Comparison of ENCODE assay signal across 9 cellular contexts in the genomic region with DNA sequence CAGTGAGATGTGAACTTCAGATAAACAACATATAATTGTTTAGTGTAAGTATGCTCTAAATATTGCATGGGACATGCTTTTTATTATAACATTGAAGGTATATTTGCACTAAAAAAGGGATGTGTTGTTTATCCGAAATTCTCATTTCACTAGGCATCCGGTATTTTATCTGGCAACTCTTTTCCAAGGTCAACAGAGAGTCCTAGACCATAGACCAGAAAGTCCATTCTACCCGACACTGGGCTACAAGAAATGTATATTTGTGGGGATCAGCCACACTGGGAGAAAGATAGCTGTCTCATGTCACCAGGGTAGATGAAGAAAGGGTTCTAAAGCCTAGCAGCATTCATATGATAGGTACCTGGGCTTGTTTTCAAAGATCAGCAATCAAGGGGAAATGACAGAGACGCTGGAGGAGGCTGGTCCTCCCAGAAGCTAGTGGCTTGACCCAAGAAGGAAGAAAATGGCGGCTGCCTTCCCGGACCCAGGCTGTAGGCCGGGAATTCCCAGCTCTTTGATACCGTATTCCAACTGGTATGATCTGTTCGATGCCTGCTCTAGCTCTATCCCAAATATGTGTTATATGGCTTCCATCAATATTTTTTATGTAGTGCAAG.
DNase-seq lines count a peak whose midpoint lies in the region; ATAC-seq and TF ChIP-seq lines count a peak whose summit lies in the region.
"Had no signal": no experiment of that assay in that cellular context is flagged by ENCODE, and none has a peak within 500 bp of the region (broad histone marks: within the 10 kb centered on the region; RNA-seq: fewer than 3 reads in every experiment).

No MANE protein-coding gene starts in this region.

- intact Hi-C loops in activated CD4-positive, alpha-beta memory T cell treated with anti-CD3 and anti-CD28 coated beads for 36 hours (cut with micrococcal nuclease) = loop anchor here (5.0 kb wide), 1 partner anchor 156 kb away; no protein-coding TSS in a partner anchor

- H3K4me3 Mint-ChIP-seq in activated CD4-positive, alpha-beta T cell treated with anti-CD3 and anti-CD28 coated beads, Interleukin-2, amount 10 ng/mL, durations not matched to agents 7 days and 5 days = no peak overlapping the region
- H3K4me3 Mint-ChIP-seq in activated CD4-positive, alpha-beta memory T cell treated with anti-CD3 and anti-CD28 coated beads for 36 hours = no peak overlapping the region
- peak overlapping the region; percentile 61 for H3K4me3 Mint-ChIP-seq in stimulated activated effector memory CD8-positive, alpha-beta T cell treated with anti-CD3 and anti-CD28 coated beads, Interleukin-12 subunit alpha, Interleukin-12 subunit beta, amount 100 ng/mL, for 72 hours

- peaks cover 36% of the 10 kb centered on the region for H3K4me1 ChIP-seq in hepatocyte (ENCODE audit: insufficient read depth)

- no peaks in the 10 kb centered on the region for H3K36me3 ChIP-seq in hepatocyte (replicated peaks; ENCODE audit: insufficient read depth, low read depth)

- no peaks in the 10 kb centered on the region for H3K27me3 ChIP-seq in hepatocyte

- H3K4me1 Mint-ChIP-seq in activated CD4-positive, alpha-beta T cell treated with anti-CD3 and anti-CD28 coated beads, Interleukin-2, amount 10 ng/mL, durations not matched to agents 7 days and 5 days = peaks cover 65% of the 10 kb centered on the region
- peaks cover 59% of the 10 kb centered on the region for H3K4me1 Mint-ChIP-seq in activated CD4-positive, alpha-beta memory T cell treated with anti-CD3 and anti-CD28 coated beads for 36 hours (ENCODE audit: low read depth)
- peaks cover 80% of the 10 kb centered on the region for H3K4me1 Mint-ChIP-seq in stimulated activated effector memory CD8-positive, alpha-beta T cell treated with anti-CD3 and anti-CD28 coated beads, Interleukin-12 subunit alpha, Interleukin-12 subunit beta, amount 100 ng/mL, for 72 hours

- peak overlapping the region; percentile 7 for H2AFZ ChIP-seq in hepatocyte

- H4K20me1 ChIP-seq in hepatocyte (ENCODE audit: insufficient read depth, poor library complexity, severe bottlenecking) = no peaks in the 10 kb centered on the region

- ATAC-seq in stimulated activated effector memory CD8-positive, alpha-beta T cell treated with anti-CD3 and anti-CD28 coated beads, Interleukin-12 subunit alpha, Interleukin-12 subunit beta, amount 100 ng/mL, for 72 hours = no peak
- ATAC-seq in GM21423 (IDR thresholded peaks at IDR 0.05; ENCODE audit: unreplicated experiment) (no peak), HG03108 (IDR thresholded peaks at IDR 0.05; ENCODE audit: unreplicated experiment) (no peak)

- peak overlapping the region; percentile 88 for H3K27ac ChIP-seq in hepatocyte

- POLR2A ChIA-PET in activated CD4-positive, alpha-beta T cell treated with anti-CD3 and anti-CD28 coated beads, Interleukin-2, amount 10 ng/mL, durations not matched to agents 7 days and 5 days (lab: Charles Lee) = no interaction called here
- POLR2A ChIA-PET in activated CD4-positive, alpha-beta memory T cell treated with anti-CD3 and anti-CD28 coated beads for 36 hours (lab: Charles Lee) = interaction anchor here (0.5 to 3.3 kb wide), 7 partner anchors 72 to 283 kb away, joined by 3 to 14 read pairs (median 4); no protein-coding TSS in a partner anchor

- no peaks in the 10 kb centered on the region for H3K79me2 ChIP-seq in hepatocyte

- no peaks in the 10 kb centered on the region for H3K9me3 ChIP-seq in hepatocyte (ENCODE audit: low read depth)

- CTCF ChIA-PET in activated CD4-positive, alpha-beta T cell treated with anti-CD3 and anti-CD28 coated beads, Interleukin-2, amount 10 ng/mL, durations not matched to agents 7 days and 5 days (lab: Charles Lee) = interaction anchor here (0.7 to 1.6 kb wide), 7 partner anchors 11 to 313 kb away, joined by 3 to 5 read pairs (median 3); no protein-coding TSS in a partner anchor
- CTCF ChIA-PET in activated CD4-positive, alpha-beta memory T cell treated with anti-CD3 and anti-CD28 coated beads for 36 hours (lab: Charles Lee) = interaction anchor here (0.9 to 1.5 kb wide), 5 partner anchors 17 to 272 kb away, joined by 3 to 7 read pairs (median 4); no protein-coding TSS in a partner anchor

- H3K27ac Mint-ChIP-seq in activated CD4-positive, alpha-beta T cell treated with anti-CD3 and anti-CD28 coated beads, Interleukin-2, amount 10 ng/mL, durations not matched to agents 7 days and 5 days = peak overlapping the region; percentile 95
- H3K27ac Mint-ChIP-seq in activated CD4-positive, alpha-beta memory T cell treated with anti-CD3 and anti-CD28 coated beads for 36 hours = peak overlapping the region; percentile 84
- H3K27ac Mint-ChIP-seq in stimulated activated effector memory CD8-positive, alpha-beta T cell treated with anti-CD3 and anti-CD28 coated beads, Interleukin-12 subunit alpha, Interleukin-12 subunit beta, amount 100 ng/mL, for 72 hours = peak overlapping the region; percentile 90

- no peak for TF ChIP-seq CTCF in hepatocyte (IDR thresholded peaks at IDR 0.05; ENCODE audit: poor library complexity)

- H3K4me3 ChIP-seq in hepatocyte = no peak overlapping the region
- H3K4me3 ChIP-seq: lung had no signal

- WGBS in hepatocyte (ENCODE audit: low lambda C conversion rate, missing lambda C conversion rate) = 96% methylated on average over 9 of the region's 9 CpGs

- H3K9me2 ChIP-seq in hepatocyte (replicated peaks; ENCODE audit: insufficient read depth) = no peaks in the 10 kb centered on the region

- peak overlapping the region; percentile 2 for H3K4me2 ChIP-seq in hepatocyte

- peaks cover 6% of the 10 kb centered on the region for H3K9me3 Mint-ChIP-seq in activated CD4-positive, alpha-beta T cell treated with anti-CD3 and anti-CD28 coated beads, Interleukin-2, amount 10 ng/mL, durations not matched to agents 7 days and 5 days
- H3K9me3 Mint-ChIP-seq in activated CD4-positive, alpha-beta memory T cell treated with anti-CD3 and anti-CD28 coated beads for 36 hours = peaks cover 2% of the 10 kb centered on the region
- peaks cover 3% of the 10 kb centered on the region for H3K9me3 Mint-ChIP-seq in stimulated activated effector memory CD8-positive, alpha-beta T cell treated with anti-CD3 and anti-CD28 coated beads, Interleukin-12 subunit alpha, Interleukin-12 subunit beta, amount 100 ng/mL, for 72 hours

- H3K36me3 Mint-ChIP-seq in activated CD4-positive, alpha-beta T cell treated with anti-CD3 and anti-CD28 coated beads, Interleukin-2, amount 10 ng/mL, durations not matched to agents 7 days and 5 days (ENCODE audit: low read depth) = peaks cover 13% of the 10 kb centered on the region
- H3K36me3 Mint-ChIP-seq in activated CD4-positive, alpha-beta memory T cell treated with anti-CD3 and anti-CD28 coated beads for 36 hours = peaks cover 6% of the 10 kb centered on the region
- H3K36me3 Mint-ChIP-seq in stimulated activated effector memory CD8-positive, alpha-beta T cell treated with anti-CD3 and anti-CD28 coated beads, Interleukin-12 subunit alpha, Interleukin-12 subunit beta, amount 100 ng/mL, for 72 hours = peaks cover 11% of the 10 kb centered on the region

- H3K27me3 Mint-ChIP-seq in activated CD4-positive, alpha-beta T cell treated with anti-CD3 and anti-CD28 coated beads, Interleukin-2, amount 10 ng/mL, durations not matched to agents 7 days and 5 days = no peaks in the 10 kb centered on the region
- no peaks in the 10 kb centered on the region for H3K27me3 Mint-ChIP-seq in activated CD4-positive, alpha-beta memory T cell treated with anti-CD3 and anti-CD28 coated beads for 36 hours

- no peak for DNase-seq in activated CD4-positive, alpha-beta T cell treated with anti-CD3 and anti-CD28 coated beads, Interleukin-2, amount 10 ng/mL, durations not matched to agents 7 days and 5 days
- no peak for DNase-seq in activated CD4-positive, alpha-beta T cell treated with anti-CD3 and anti-CD28 coated beads, Interleukin-2, amount 50 U/mL, for 48 hours
- DNase-seq in activated CD4-positive, alpha-beta memory T cell treated with anti-CD3 and anti-CD28 coated beads for 36 hours = no peak
- no peak for DNase-seq in hepatocyte (ENCODE audit: low spot score)
- DNase-seq in stimulated activated effector memory CD8-positive, alpha-beta T cell treated with anti-CD3 and anti-CD28 coated beads, Interleukin-12 subunit alpha, Interleukin-12 subunit beta, amount 100 ng/mL, for 72 hours (ENCODE audit: low spot score in 2 of 2) = no peak
- DNase-seq in NCI-H1694 (lab: John Stamatoyannopoulos, UW) = no peak
